In the genomic region with DNA sequence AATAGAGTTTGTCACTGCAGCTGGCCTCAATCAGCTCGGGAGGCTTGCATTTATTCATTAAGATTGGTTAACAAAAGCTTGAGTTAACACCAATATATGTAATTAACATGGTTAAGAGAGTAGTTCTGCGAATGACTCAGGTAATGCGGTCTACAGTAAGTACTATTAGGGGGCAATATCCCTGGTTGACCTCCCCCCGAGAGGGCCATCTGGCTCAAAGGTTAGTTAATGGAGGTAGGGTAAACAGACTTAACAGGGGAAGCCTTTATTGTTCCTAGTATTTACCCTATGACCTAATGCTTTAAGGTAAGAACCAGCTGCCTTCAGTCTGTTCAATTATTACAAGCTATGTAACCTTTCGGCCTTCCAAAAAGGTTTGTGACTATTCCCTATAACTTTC, we compare ENCODE assay signal across 19 cellular contexts.
DNase-seq lines count a peak whose midpoint lies in the region; ATAC-seq and TF ChIP-seq lines count a peak whose summit lies in the region.
"Had no signal": no experiment of that assay in that cellular context is flagged by ENCODE, and none has a peak within 500 bp of the region (broad histone marks: within the 10 kb centered on the region; RNA-seq: fewer than 3 reads in every experiment).

No MANE protein-coding gene starts in this region.

- H3K9me3 Mint-ChIP-seq in progenitor cell of endocrine pancreas (ENCODE audit: low read depth) = peaks cover 27% of the 10 kb centered on the region
- H3K9me3 Mint-ChIP-seq: HFFc6 had no signal

- peak overlapping the region; percentile 57 for H3K27ac Mint-ChIP-seq in progenitor cell of endocrine pancreas
- H3K27ac Mint-ChIP-seq: CD14-positive monocyte; CD4-positive, alpha-beta memory T cell; HFFc6 had no signal

- no peaks in the 10 kb centered on the region for H3K27me3 Mint-ChIP-seq in progenitor cell of endocrine pancreas
- H3K27me3 Mint-ChIP-seq: CD4-positive, alpha-beta memory T cell had no signal

- no peaks in the 10 kb centered on the region for H3K36me3 Mint-ChIP-seq in progenitor cell of endocrine pancreas (ENCODE audit: insufficient read depth)
- H3K36me3 Mint-ChIP-seq: CD14-positive monocyte had no signal

- ATAC-seq in GM21786 (IDR thresholded peaks at IDR 0.05; ENCODE audit: unreplicated experiment) = no peak
- ATAC-seq: A549, HCT116 had no signal

- H3K4me3 Mint-ChIP-seq in progenitor cell of endocrine pancreas (ENCODE audit: low read depth) = no peak overlapping the region
- H3K4me3 Mint-ChIP-seq: CD14-positive monocyte; CD4-positive, alpha-beta memory T cell; HFFc6 had no signal

- DNase-seq in DMS153 (lab: John Stamatoyannopoulos, UW) = peak; percentile 47
- no peak for DNase-seq in DMS153 treated with DMSO at 0.1 percent for 48 hours (lab: John Stamatoyannopoulos, UW; ENCODE audit: unreplicated experiment)
- DNase-seq in NCI-H82 (lab: John Stamatoyannopoulos, UW) = peak; percentile 13
- no peak for DNase-seq in NCI-H82 treated with DMSO at 0.1 percent for 48 hours (lab: John Stamatoyannopoulos, UW; ENCODE audit: unreplicated experiment)
- DNase-seq in NCI-H774 (lab: John Stamatoyannopoulos, UW) = peak; percentile 84
- DNase-seq in progenitor cell of endocrine pancreas (ENCODE audit: low spot score, unreplicated experiment) = no peak
- DNase-seq in stimulated activated CD4-positive, alpha-beta T cell treated with anti-CD3 and anti-CD28 coated beads, Interleukin-15, amount 100 ng/mL, for 24 hours = no peak
- DNase-seq: Calu3; CD4-positive, alpha-beta memory T cell; DMS79 treated with DMSO at 0.1 percent for 48 hours; GF-D8; GM23248; H7; HFFc6; KG1 had no signal

- no peak for TF ChIP-seq CTCF in progenitor cell of endocrine pancreas (IDR thresholded peaks at IDR 0.05; ENCODE audit: unreplicated experiment)

- peaks cover 4% of the 10 kb centered on the region for H3K4me1 Mint-ChIP-seq in progenitor cell of endocrine pancreas (ENCODE audit: low read depth)
- H3K4me1 Mint-ChIP-seq: CD14-positive monocyte; CD4-positive, alpha-beta memory T cell had no signal

Comparison
In these comparisons a context has a peak if more than half of its experiments do, and no peak if none do; other contexts are left out.
1. DNase-seq: peak in DMS153 (single experiment), NCI-H82 (single experiment) and NCI-H774 (single experiment); none in DMS153 treated with DMSO at 0.1 percent for 48 hours (single experiment), NCI-H82 treated with DMSO at 0.1 percent for 48 hours (single experiment), progenitor cell of endocrine pancreas (single experiment) and stimulated activated CD4-positive, alpha-beta T cell treated with anti-CD3 and anti-CD28 coated beads, Interleukin-15, amount 100 ng/mL, for 24 hours (single experiment).